In genomic region chr14:22939684-22940083, GRCh38 we compare ENCODE assay signal across 27 cellular contexts. TPM values are rescaled to one million over a fixed set of nuclear protein-coding genes. Genes with fewer than 3 reads are reported as not detected.
DNase-seq lines count a peak whose midpoint lies in the region; TF ChIP-seq lines count a peak whose summit lies in the region.
"Had no signal": no experiment of that assay in that cellular context is flagged by ENCODE, and none has a peak within 500 bp of the region (broad histone marks: within the 10 kb centered on the region; RNA-seq: fewer than 3 reads in every experiment).

No MANE protein-coding gene starts in this region.

- no peaks in the 10 kb centered on the region for H3K9me3 ChIP-seq in AG04450 (ENCODE audit: control insufficient read depth, insufficient read depth, low read length)
- no peaks in the 10 kb centered on the region for H3K9me3 ChIP-seq in HEK293 (ENCODE audit: control insufficient read depth, insufficient read depth, low read depth, low read length)
- no peaks in the 10 kb centered on the region for H3K9me3 ChIP-seq in adipocyte (ENCODE audit: control insufficient read depth, low read length)
- H3K9me3 ChIP-seq: esophagus muscularis mucosa, transverse colon had no signal

- CTCF ChIA-PET in AG04450 (lab: Charles Lee) (interaction anchor here (0.6 to 2.1 kb wide), 8 partner anchors 8 to 1169 kb away, joined by 3 to 13 read pairs (median 4); no protein-coding TSS in a partner anchor), HEK293 (lab: Yijun Ruan, JAX) (interaction anchor here (0.6 to 4.2 kb wide), 5 partner anchors 10 to 47 kb away, joined by 3 to 32 read pairs (median 11); partner anchors contain the start of gene PRMT5), HEK293T (lab: Yijun Ruan, JAX) (no interaction called here)

- TF ChIP-seq CTCF in AG04450 (IDR thresholded peaks at IDR 0.05; ENCODE audit: low read depth, low read length) (no peak), HEK293 (tag by site-specific recombination; IDR thresholded peaks at IDR 0.05) (no peak), foreskin fibroblast (IDR thresholded peaks at IDR 0.05; ENCODE audit: low read depth, low read length) (no peak), glutamatergic neuron (IDR thresholded peaks at IDR 0.05; ENCODE audit: partially characterized antibody, unreplicated experiment) (no peak)

- no peaks in the 10 kb centered on the region for H3K4me1 ChIP-seq in HEK293 (ENCODE audit: control insufficient read depth, insufficient read depth, low read length)
- H3K4me1 ChIP-seq in adipocyte (ENCODE audit: control insufficient read depth, insufficient read depth, low read length) = no peaks in the 10 kb centered on the region
- H3K4me1 ChIP-seq: esophagus muscularis mucosa, transverse colon had no signal

- no peaks in the 10 kb centered on the region for H3K9me3 Mint-ChIP-seq in glutamatergic neuron (ENCODE audit: unreplicated experiment)
- H3K9me3 Mint-ChIP-seq: activated T-cell treated with anti-CD3 and anti-CD28 coated beads, Interleukin-2, amount 50 U/mL, for 4 hours; endodermal cell; stimulated activated naive CD8-positive, alpha-beta T cell treated with anti-CD3 and anti-CD28 coated beads, Interleukin-15, Interleukin-2, amounts not matched to agents 100 ng/mL and 50 ng/mL, for 24 hours had no signal

- H3K36me3 ChIP-seq in HEK293 (ENCODE audit: control insufficient read depth in 2 of 2, insufficient read depth in 1 of 2, low read length in 2 of 2) (peaks cover 3 to 7% of the 10 kb centered on the region in 2 experiments; a peak in 2 of 3 replicates), adipocyte (ENCODE audit: control insufficient read depth, insufficient read depth, low read length, severe bottlenecking) (no peaks in the 10 kb centered on the region)
- H3K36me3 ChIP-seq: transverse colon had no signal

- POLR2A ChIA-PET in AG04450 (lab: Yijun Ruan, JAX) (interaction anchor here (0.6 to 1.1 kb wide), 4 partner anchors 17 to 1478 kb away, joined by 3 to 7 read pairs (median 4); no protein-coding TSS in a partner anchor), HEK293 (lab: Yijun Ruan, JAX) (no interaction called here), HEK293T (lab: Yijun Ruan, JAX) (no interaction called here)

- H3K4me3 ChIP-seq in AG04450 (ENCODE audit: low read depth, low read length) = no peak overlapping the region
- H3K4me3 ChIP-seq in HEK293 (ENCODE audit: low read depth, low read length) = no peak overlapping the region
- no peak overlapping the region for H3K4me3 ChIP-seq in adipocyte (ENCODE audit: low read length)
- no peak overlapping the region for H3K4me3 ChIP-seq in foreskin fibroblast (ENCODE audit: low read depth in 1 of 2, low read length in 2 of 2)
- H3K4me3 ChIP-seq: esophagus muscularis mucosa, transverse colon had no signal

- H3K27ac ChIP-seq in AG04450 (ENCODE audit: low read depth, low read length) = peak overlapping the region; percentile 31
- H3K27ac ChIP-seq in HEK293 (ENCODE audit: extremely low read depth, low read depth, low read length) = no peak overlapping the region
- H3K27ac ChIP-seq: esophagus muscularis mucosa, RWPE1, transverse colon, VCaP had no signal

- H3K36me3 Mint-ChIP-seq in glutamatergic neuron (ENCODE audit: unreplicated experiment) = no peaks in the 10 kb centered on the region

- DNase-seq in AG04450 (ENCODE audit: low read depth, low spot score) (peak; percentile 30), adipocyte (ENCODE audit: low read depth) (peak; percentile 28), foreskin fibroblast (peak; percentile 43 to 65), glutamatergic neuron (no peak), HEK293T (ENCODE audit: extremely low spot score) (no peak), NCI-H1694 treated with DMSO at 0.1 percent for 48 hours (lab: John Stamatoyannopoulos, UW) (no peak), HuH-7.5 (ENCODE audit: low spot score) (no peak)
- DNase-seq: activated CD4-positive, alpha-beta T cell treated with anti-CD3 and anti-CD28 coated beads for 48 hours; activated T-cell treated with anti-CD3 and anti-CD28 coated beads, Interleukin-2, amount 50 U/mL, for 4 hours; endodermal cell; head of caudate nucleus; Kasumi-1; left cardiac atrium; mammary epithelial cell; NCI-H1048; NCI-H2029; NCI-H526 treated with DMSO at 0.1 percent for 48 hours; stimulated activated CD4-positive, alpha-beta T cell treated with anti-CD3 and anti-CD28 coated beads, Interleukin-15, amount 100 ng/mL, for 24 hours; T-helper 2 cell; transverse colon had no signal

- no peak overlapping the region for H3K9ac ChIP-seq in adipocyte (ENCODE audit: low read length)

- H3K27ac Mint-ChIP-seq in glutamatergic neuron (ENCODE audit: unreplicated experiment) = no peak overlapping the region
- H3K27ac Mint-ChIP-seq: endodermal cell; progenitor cell of endocrine pancreas; stimulated activated naive CD8-positive, alpha-beta T cell treated with anti-CD3 and anti-CD28 coated beads, Interleukin-15, Interleukin-2, amounts not matched to agents 100 ng/mL and 50 ng/mL, for 24 hours had no signal

- H3K27me3 ChIP-seq in AG04450 (ENCODE audit: control insufficient read depth, insufficient read depth, low read length) (no peaks in the 10 kb centered on the region), adipocyte (replicated peaks; ENCODE audit: control insufficient read depth, insufficient read depth, low read length) (no peaks in the 10 kb centered on the region)
- H3K27me3 ChIP-seq: esophagus muscularis mucosa, transverse colon had no signal

- no peaks in the 10 kb centered on the region for H3K27me3 Mint-ChIP-seq in glutamatergic neuron (ENCODE audit: unreplicated experiment)
- H3K27me3 Mint-ChIP-seq: progenitor cell of endocrine pancreas; stimulated activated naive CD8-positive, alpha-beta T cell treated with anti-CD3 and anti-CD28 coated beads, Interleukin-15, Interleukin-2, amounts not matched to agents 100 ng/mL and 50 ng/mL, for 24 hours had no signal

- no peaks in the 10 kb centered on the region for H3K4me1 Mint-ChIP-seq in glutamatergic neuron (ENCODE audit: low read depth, unreplicated experiment)
- H3K4me1 Mint-ChIP-seq: endodermal cell had no signal

- no peak overlapping the region for H3K4me3 Mint-ChIP-seq in glutamatergic neuron (ENCODE audit: unreplicated experiment)
- H3K4me3 Mint-ChIP-seq: activated T-cell treated with anti-CD3 and anti-CD28 coated beads, Interleukin-2, amount 50 U/mL, for 4 hours; endodermal cell; stimulated activated naive CD8-positive, alpha-beta T cell treated with anti-CD3 and anti-CD28 coated beads, Interleukin-15, Interleukin-2, amounts not matched to agents 100 ng/mL and 50 ng/mL, for 24 hours had no signal

TF ChIP-seq in HEK293, 187 proteins besides CTCF, POLR2A, EP300 and RAD21:
- TF ChIP-seq GFI1B (tag by site-specific recombination; IDR thresholded peaks at IDR 0.05) (no peak), ZNF707 (tag by site-specific recombination; IDR thresholded peaks at IDR 0.05) (no peak), ZNF416 (tag by site-specific recombination; IDR thresholded peaks at IDR 0.05) (no peak), PRDM1 (tag by site-specific recombination; IDR thresholded peaks at IDR 0.05) (peak; percentile 58), ZNF660 (tag by site-specific recombination; IDR thresholded peaks at IDR 0.05) (no peak), ZNF10 (tag by site-specific recombination; IDR thresholded peaks at IDR 0.05) (peak; percentile 85; the same call in 1 of the 2 replicates), ZBTB21 (tag by site-specific recombination; IDR thresholded peaks at IDR 0.05) (no peak)

TF ChIP-seq in HEK293T, 16 proteins besides CTCF, POLR2A, EP300 and RAD21:
- TF ChIP-seq FOXK2 (IDR thresholded peaks at IDR 0.05) = no peak
- no peak for TF ChIP-seq FOXA1 (IDR thresholded peaks at IDR 0.05)
- TF ChIP-seq ARNT (IDR thresholded peaks at IDR 0.05) = no peak
- no peak for TF ChIP-seq ZNF384 (IDR thresholded peaks at IDR 0.05)
- TF ChIP-seq, protein P1, sequence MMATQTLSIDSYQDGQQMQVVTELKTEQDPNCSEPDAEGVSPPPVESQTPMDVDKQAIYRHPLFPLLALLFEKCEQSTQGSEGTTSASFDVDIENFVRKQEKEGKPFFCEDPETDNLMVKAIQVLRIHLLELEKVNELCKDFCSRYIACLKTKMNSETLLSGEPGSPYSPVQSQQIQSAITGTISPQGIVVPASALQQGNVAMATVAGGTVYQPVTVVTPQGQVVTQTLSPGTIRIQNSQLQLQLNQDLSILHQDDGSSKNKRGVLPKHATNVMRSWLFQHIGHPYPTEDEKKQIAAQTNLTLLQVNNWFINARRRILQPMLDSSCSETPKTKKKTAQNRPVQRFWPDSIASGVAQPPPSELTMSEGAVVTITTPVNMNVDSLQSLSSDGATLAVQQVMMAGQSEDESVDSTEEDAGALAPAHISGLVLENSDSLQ (IDR thresholded peaks at IDR 0.05) = no peak
- no peak for TF ChIP-seq NFRKB (IDR thresholded peaks at IDR 0.05)
- no peak for TF ChIP-seq SUZ12 (IDR thresholded peaks at IDR 0.05)
- TF ChIP-seq TARDBP (IDR thresholded peaks at IDR 0.05) = no peak
- TF ChIP-seq ELF4 (IDR thresholded peaks at IDR 0.05) = no peak
- no peak for TF ChIP-seq SP1 (IDR thresholded peaks at IDR 0.05)
- TF ChIP-seq L3MBTL2 (conservative IDR thresholded peaks at IDR 0.05) = no peak
TF ChIP-seq in HEK293T: peak in this region for 0.

RNA-seq across cellular contexts. Expression of gene PRMT5, which starts 10.5 kb away (rescaled TPM):
- 125 and 133 TPM in 2 replicates for polyA plus RNA-seq in AG04450 (2011; rRNA removed)
- 144 and 157 TPM in 2 replicates for polyA minus RNA-seq in AG04450 (2011; rRNA and poly(A)+ RNA removed)
- total RNA-seq in glutamatergic neuron (ENCODE audit: unreplicated experiment) = 54.6 TPM

RNA-seq across cellular contexts. Expression of gene HAUS4, which starts 17.2 kb away (rescaled TPM):
- polyA plus RNA-seq in AG04450 (2011; rRNA removed) = 22.7 and 25.4 TPM in 2 replicates
- 11.1 and 18.0 TPM in 2 replicates for polyA minus RNA-seq in AG04450 (2011; rRNA and poly(A)+ RNA removed)
- total RNA-seq in glutamatergic neuron (ENCODE audit: unreplicated experiment) = 9.7 TPM

RNA-seq across cellular contexts. Expression of gene RBM23, which starts 20.7 kb away (rescaled TPM):
- polyA plus RNA-seq in AG04450 (2011; rRNA removed) = 46.2 and 47.2 TPM in 2 replicates
- polyA minus RNA-seq in AG04450 (2011; rRNA and poly(A)+ RNA removed) = 73.1 and 79.5 TPM in 2 replicates
- 70.9 TPM for total RNA-seq in glutamatergic neuron (ENCODE audit: unreplicated experiment)

RNA-seq across cellular contexts. Expression of gene AJUBA, which starts 42.7 kb away (rescaled TPM):
- polyA plus RNA-seq in AG04450 (2011; rRNA removed) = 77.0 and 82.9 TPM in 2 replicates
- polyA minus RNA-seq in AG04450 (2011; rRNA and poly(A)+ RNA removed) = 121 and 131 TPM in 2 replicates
- total RNA-seq in glutamatergic neuron (ENCODE audit: unreplicated experiment) = 0.34 TPM

RNA-seq across cellular contexts. Expression of gene REM2, which starts 56.7 kb away (rescaled TPM):
- polyA plus RNA-seq in AG04450 (2011; rRNA removed) = 0.06 and 0.19 TPM in 2 replicates
- polyA minus RNA-seq in AG04450 (2011; rRNA and poly(A)+ RNA removed) = 0.23 TPM in 1 of 2 replicates, not detected in the other
- total RNA-seq in glutamatergic neuron (ENCODE audit: unreplicated experiment) = 73.2 TPM
- total RNA-seq: A172 had no signal

Comparison
In these comparisons a context has a peak if more than half of its experiments do, and no peak if none do; other contexts are left out.
1. DNase-seq: peak in AG04450 (single experiment), adipocyte (single experiment) and foreskin fibroblast (2 of 2); none in glutamatergic neuron (single experiment), HEK293T (single experiment), NCI-H1694 treated with DMSO at 0.1 percent for 48 hours (single experiment) and HuH-7.5 (single experiment).